ENCODE assay signal across 7 cellular contexts in the genomic region with DNA sequence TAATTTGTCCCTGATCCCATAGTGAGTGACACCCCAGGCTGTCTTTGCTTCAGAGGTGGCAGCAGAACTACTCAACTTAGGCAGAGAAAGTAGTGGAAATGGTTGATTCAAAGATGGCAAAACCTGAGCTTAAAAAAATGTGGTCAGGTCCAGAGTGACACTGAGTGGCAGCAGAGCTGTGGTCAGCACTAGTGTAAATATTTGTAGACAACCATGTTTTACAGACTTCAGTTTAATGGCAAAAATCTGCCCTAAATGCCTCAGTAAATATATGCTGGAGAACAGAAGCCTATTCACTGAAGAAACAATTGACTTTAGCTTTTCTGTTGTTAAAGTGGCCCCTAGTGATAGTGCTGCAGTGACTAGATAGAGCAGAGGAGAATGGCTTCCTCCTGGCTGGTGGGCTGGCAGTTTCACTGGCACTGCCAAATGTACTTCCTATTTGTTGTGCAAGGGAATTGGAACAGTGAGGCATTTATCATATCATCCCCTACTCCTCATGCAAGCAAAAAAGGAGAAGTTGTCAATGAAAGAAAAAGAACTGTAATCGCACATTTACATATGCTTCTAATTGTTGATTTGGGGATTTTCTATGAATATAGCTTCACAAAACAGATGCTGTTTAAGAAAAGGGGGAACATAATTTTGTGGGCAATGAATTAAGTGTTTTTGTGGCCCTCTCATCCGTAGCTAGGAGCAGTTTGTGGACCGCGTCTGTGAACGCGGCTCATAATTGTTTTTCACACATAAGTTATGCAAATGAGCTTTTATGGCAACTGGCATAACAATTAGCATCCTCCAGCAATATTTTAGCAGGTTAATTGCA. TPM values are rescaled to one million over a fixed set of nuclear protein-coding genes. Genes with fewer than 3 reads are reported as not detected.
DNase-seq lines count a peak whose midpoint lies in the region; ATAC-seq, FAIRE-seq and TF ChIP-seq lines count a peak whose summit lies in the region.

No MANE protein-coding gene starts in this region.

- 2% methylated on average over 6 of the region's 6 CpGs for WGBS in K562 (ENCODE audit: insufficient coverage, low coverage, missing lambda C conversion rate)
- no CpG with 5 or more reads among the region's 6 CpGs for WGBS in mesendoderm (ENCODE audit: extremely low coverage, insufficient coverage, low lambda C conversion rate)

- H2BK15ac ChIP-seq in mesendoderm (replicated peaks; ENCODE audit: low read depth), result no peak overlapping the region

- H3K4me1 ChIP-seq in K562 (replicated peaks in 1 of 2; ENCODE audit: control insufficient read depth in 2 of 2, insufficient read depth in 2 of 2, low read length in 2 of 2) (no peaks in the 10 kb centered on the region), mesendoderm (ENCODE audit: control insufficient read depth, low read depth, low read length) (peaks cover 8% of the 10 kb centered on the region)

- DNase-seq in GM06990 (ENCODE audit: extremely low read depth, insufficient read length), result no peak
- DNase-seq in MV-4-11 (lab: John Stamatoyannopoulos, UW), result peak; percentile 95
- DNase-seq in K562 (ENCODE audit: extremely low read depth in 1 of 4, low spot score in 3 of 4), result no peak
- DNase-seq in mesendoderm, result peak; percentile 56
- no peak for DNase-seq in stimulated activated CD4-positive, alpha-beta T cell treated with anti-CD3 and anti-CD28 coated beads, Interleukin-2, amount 100 ng/mL, for 24 hours
- no peak for DNase-seq in NCI-H1930 (lab: John Stamatoyannopoulos, UW)

- no peak for FAIRE-seq in K562 (lab: Jason Lieb, UNC)

- no peak overlapping the region for H3K18ac ChIP-seq in mesendoderm (ENCODE audit: low read length)

- H4K5ac ChIP-seq in mesendoderm (ENCODE audit: low read length), result no peak overlapping the region

- no peak overlapping the region for H3K4ac ChIP-seq in mesendoderm (ENCODE audit: low read depth, low read length)

- no peak for TF ChIP-seq EP300 in K562 (IDR thresholded peaks at IDR 0.05; ENCODE audit: low read length)

- no peak overlapping the region for H2BK5ac ChIP-seq in mesendoderm (ENCODE audit: low read length)

- H3K9ac ChIP-seq in K562 (ENCODE audit: insufficient read depth in 1 of 2, low read depth in 2 of 2, low read length in 2 of 2) (no peak overlapping the region), mesendoderm (ENCODE audit: low read length) (no peak overlapping the region)

- POLR2A ChIA-PET in K562 (lab: Yijun Ruan, JAX), result interaction anchor here (0.9 to 1.6 kb wide), 2 partner anchors 9 to 10 kb away, joined by 4 to 10 read pairs; no protein-coding TSS in a partner anchor

- TF ChIP-seq RAD21 in K562 (CRISPR knock-in tag; conservative IDR thresholded peaks at IDR 0.05 in 1 of 2, IDR thresholded peaks at IDR 0.05 in 1 of 2), result no peak

- H2AFZ ChIP-seq in K562 (ENCODE audit: low read depth, low read length), result no peak overlapping the region

- H4K20me1 ChIP-seq in K562 (replicated peaks; ENCODE audit: control insufficient read depth, insufficient read depth, low read length), result peaks cover 4% of the 10 kb centered on the region; the same call in 1 of the 2 replicates

- TF ChIP-seq CTCF in GM06990 (IDR thresholded peaks at IDR 0.05; ENCODE audit: insufficient read depth, low read length, poor library complexity, severe bottlenecking) (no peak), K562 (IDR thresholded peaks at IDR 0.05 in 2 of 3, conservative IDR thresholded peaks at IDR 0.05 in 1 of 3; ENCODE audit: insufficient read depth in 2 of 3, low read depth in 1 of 3, low read length in 3 of 3) (no peak)

- H2BK120ac ChIP-seq in mesendoderm (ENCODE audit: low read depth, low read length), result no peak overlapping the region

- CTCF ChIA-PET in K562 (lab: Yijun Ruan, JAX; ENCODE audit: low intra/inter-chr PET ratio), result no interaction called here

- no peaks in the 10 kb centered on the region for H3K27me3 ChIP-seq in GM06990 (replicated peaks; ENCODE audit: control insufficient read depth, insufficient read depth, low read length)
- peaks cover 4 to 5% of the 10 kb centered on the region in 2 experiments; a peak in 3 of 5 replicates for H3K27me3 ChIP-seq in K562 (ENCODE audit: control insufficient read depth in 2 of 2, insufficient read depth in 2 of 2, low read length in 2 of 2)
- no peaks in the 10 kb centered on the region for H3K27me3 ChIP-seq in mesendoderm (ENCODE audit: insufficient read depth, low read length, poor library complexity)

- no peak overlapping the region for H4K8ac ChIP-seq in mesendoderm (ENCODE audit: low read depth, low read length)

- H3K27ac ChIP-seq in K562 (ENCODE audit: extremely low read depth, low read depth, low read length) (no peak overlapping the region), mesendoderm (ENCODE audit: low read depth, low read length) (peak overlapping the region; percentile 58)

- H3K9me3 ChIP-seq in K562 (replicated peaks; ENCODE audit: control insufficient read depth, insufficient read depth, low read depth, low read length), result no peaks in the 10 kb centered on the region

- no peaks in the 10 kb centered on the region for H3K79me2 ChIP-seq in K562 (ENCODE audit: control insufficient read depth, insufficient read depth, low read length)
- H3K79me2 ChIP-seq in mesendoderm (ENCODE audit: control insufficient read depth, insufficient read depth, low read length), result peaks cover 11% of the 10 kb centered on the region

- in situ Hi-C loops in K562 (cut with MboI), result no loop called here

- no peak for ATAC-seq in K562
- no peak for ATAC-seq in HG03139 (IDR thresholded peaks at IDR 0.05; ENCODE audit: unreplicated experiment)

- no TSS peak for BruUV-seq in K562 (replicated peaks; lab: Mats Ljungman, UMichigan)

- H3K23ac ChIP-seq in mesendoderm (ENCODE audit: low read length), result no peak overlapping the region

- no peak for TF ChIP-seq POLR2A in K562 (conservative IDR thresholded peaks at IDR 0.05)

- no peaks in the 10 kb centered on the region for H3K9me1 ChIP-seq in K562 (ENCODE audit: control insufficient read depth, insufficient read depth, low read length)

- no peak overlapping the region for H2AK5ac ChIP-seq in mesendoderm (ENCODE audit: low read length)

- intact Hi-C loops in K562 (cut with micrococcal nuclease), result loop anchor here (10.0 kb wide), 1 partner anchor 66 kb away; no protein-coding TSS in a partner anchor

- peaks cover 5% of the 10 kb centered on the region for H3K79me1 ChIP-seq in mesendoderm (ENCODE audit: low read length)

- H3K36me3 ChIP-seq in GM06990 (ENCODE audit: control insufficient read depth, insufficient read depth, low read length) (no peaks in the 10 kb centered on the region; the same call in 1 of the 2 replicates), K562 (ENCODE audit: control insufficient read depth, insufficient read depth, low read length) (no peaks in the 10 kb centered on the region), mesendoderm (ENCODE audit: control insufficient read depth, insufficient read depth, low read length) (no peaks in the 10 kb centered on the region)

- H3K4me2 ChIP-seq in K562 (ENCODE audit: insufficient read depth, low read length), result no peak overlapping the region
- no peak overlapping the region for H3K4me2 ChIP-seq in mesendoderm (ENCODE audit: low read length)

- H3K4me3 ChIP-seq in GM06990 (replicated peaks; ENCODE audit: low read depth, low read length) (peak overlapping the region; percentile 23), K562 (no peak overlapping the region), mesendoderm (ENCODE audit: low read length) (no peak overlapping the region)

- no peak overlapping the region for H3K56ac ChIP-seq in mesendoderm (ENCODE audit: low read length)

TF ChIP-seq in K562, 482 proteins besides CTCF, POLR2A, EP300 and RAD21 (continues in another document):
- TF ChIP-seq TEAD4 (IDR thresholded peaks at IDR 0.05; ENCODE audit: low read length), result no peak
- TF ChIP-seq TEAD4 (CRISPR knock-in tag; IDR thresholded peaks at IDR 0.05; ENCODE audit: borderline replicate concordance), result no peak

RNA-seq across cellular contexts. Expression of gene PBX3, which starts 12.0 kb away (rescaled TPM):
- 2.8 and 5.5 TPM in 2 replicates for total RNA-seq in K562 (2011; cell fraction: chromatin; rRNA removed; ENCODE audit: low replicate concordance)
- total RNA-seq in K562 (2011; cell fraction: nucleolus; rRNA removed), result 2.5 and 2.6 TPM in 2 replicates
- 4.8 and 8.5 TPM in 2 replicates for total RNA-seq in K562 (2011; cell fraction: nucleoplasm; rRNA removed)
- 2.9 and 5.8 TPM in 2 replicates for total RNA-seq in K562 (2014; rRNA removed)
- total RNA-seq in K562 (2014; rRNA removed; fragmentation: Illumina TruSeq; extraction: Trizol), result 0.91 and 1.3 TPM in 2 replicates
- 0.65 and 0.98 TPM in 2 replicates for total RNA-seq in K562 (2015; rRNA removed; fragmentation: Illumina TruSeq; extraction: Trizol)
- total RNA-seq in K562 (2021), result 1.8 and 3.1 TPM in 2 replicates
- polyA plus RNA-seq in K562 (2011; rRNA removed), result 1.0 and 2.5 TPM in 2 replicates
- polyA plus RNA-seq in K562 (2011; cell fraction: cytosol; rRNA removed), result 0.56 and 1.2 TPM in 2 replicates
- 1.4 and 3.8 TPM in 2 replicates for polyA plus RNA-seq in K562 (2011; cell fraction: nucleus; rRNA removed)
- polyA plus RNA-seq in K562 (2012), result 0.91 and 1.1 TPM in 2 replicates
- polyA plus RNA-seq in K562 (2014; fragmentation: Illumina TruSeq; extraction: Trizol), result 0.71 and 0.92 TPM in 2 replicates
- under 1 TPM; 0.14 to 0.21 TPM for polyA plus RNA-seq in K562 (2014; fragmentation: Nextera tagmentation; extraction: Ambion mirVana)
- polyA plus RNA-seq in K562 (2014; rRNA removed), result 1.9 and 3.4 TPM in 2 replicates
- 2.6 and 4.6 TPM in 2 replicates for polyA minus RNA-seq in K562 (2011; rRNA and poly(A)+ RNA removed)
- 1.3 TPM in 1 of 2 replicates, not detected in the other for polyA minus RNA-seq in K562 (2011; cell fraction: cytosol; rRNA and poly(A)+ RNA removed)
- 9.2 and 13.7 TPM in 2 replicates for polyA minus RNA-seq in K562 (2011; cell fraction: nucleus; rRNA and poly(A)+ RNA removed)
- polyA plus RNA-seq in mesendoderm (2013, experiment 1 of 2), result 33.2 TPM
- 33.5 TPM for polyA plus RNA-seq in mesendoderm (2013, experiment 2 of 2)

RNA-seq across cellular contexts. Expression of gene MAPKAP1, which starts 52.2 kb away (rescaled TPM):
- total RNA-seq in K562 (2011; cell fraction: chromatin; rRNA removed; ENCODE audit: low replicate concordance), result 75.9 and 114 TPM in 2 replicates
- 32.5 and 42.6 TPM in 2 replicates for total RNA-seq in K562 (2011; cell fraction: nucleolus; rRNA removed)
- 70.0 and 87.9 TPM in 2 replicates for total RNA-seq in K562 (2011; cell fraction: nucleoplasm; rRNA removed)
- total RNA-seq in K562 (2014; rRNA removed), result 74.1 and 75.1 TPM in 2 replicates
- total RNA-seq in K562 (2014; rRNA removed; fragmentation: Illumina TruSeq; extraction: Trizol), result 55.3 and 59.6 TPM in 2 replicates
- 54.7 and 59.2 TPM in 2 replicates for total RNA-seq in K562 (2015; rRNA removed; fragmentation: Illumina TruSeq; extraction: Trizol)
- 68.1 and 74.3 TPM in 2 replicates for total RNA-seq in K562 (2021)
- polyA plus RNA-seq in K562 (2011; rRNA removed), result 68.6 and 82.1 TPM in 2 replicates
- polyA plus RNA-seq in K562 (2011; cell fraction: cytosol; rRNA removed), result 52.1 and 65.5 TPM in 2 replicates
- polyA plus RNA-seq in K562 (2011; cell fraction: nucleus; rRNA removed), result 57.0 and 69.0 TPM in 2 replicates
- 50.6 and 60.4 TPM in 2 replicates for polyA plus RNA-seq in K562 (2012)
- 61.8 and 80.4 TPM in 2 replicates for polyA plus RNA-seq in K562 (2014; fragmentation: Illumina TruSeq; extraction: Trizol)
- polyA plus RNA-seq in K562 (2014; fragmentation: Nextera tagmentation; extraction: Ambion mirVana), result 1 to 10 TPM; 2.6 to 3.3 TPM
- polyA plus RNA-seq in K562 (2014; rRNA removed), result 61.1 and 63.8 TPM in 2 replicates
- 98.5 and 101 TPM in 2 replicates for polyA minus RNA-seq in K562 (2011; rRNA and poly(A)+ RNA removed)
- polyA minus RNA-seq in K562 (2011; cell fraction: cytosol; rRNA and poly(A)+ RNA removed), result 20.9 and 21.3 TPM in 2 replicates
- polyA minus RNA-seq in K562 (2011; cell fraction: nucleus; rRNA and poly(A)+ RNA removed), result 42.5 and 52.8 TPM in 2 replicates
- polyA plus RNA-seq in mesendoderm (2013, experiment 1 of 2), result 93.2 TPM
- polyA plus RNA-seq in mesendoderm (2013, experiment 2 of 2), result 93.8 TPM

Comparison
In these comparisons a context has a peak if more than half of its experiments do, and no peak if none do; other contexts are left out.
1. DNase-seq: peak in MV-4-11 (single experiment) and mesendoderm (single experiment); none in GM06990 (single experiment), K562 (0 of 4), stimulated activated CD4-positive, alpha-beta T cell treated with anti-CD3 and anti-CD28 coated beads, Interleukin-2, amount 100 ng/mL, for 24 hours (0 of 2) and NCI-H1930 (0 of 2).